Comparison of ENCODE assay signal across 9 cellular contexts in the genomic region with DNA sequence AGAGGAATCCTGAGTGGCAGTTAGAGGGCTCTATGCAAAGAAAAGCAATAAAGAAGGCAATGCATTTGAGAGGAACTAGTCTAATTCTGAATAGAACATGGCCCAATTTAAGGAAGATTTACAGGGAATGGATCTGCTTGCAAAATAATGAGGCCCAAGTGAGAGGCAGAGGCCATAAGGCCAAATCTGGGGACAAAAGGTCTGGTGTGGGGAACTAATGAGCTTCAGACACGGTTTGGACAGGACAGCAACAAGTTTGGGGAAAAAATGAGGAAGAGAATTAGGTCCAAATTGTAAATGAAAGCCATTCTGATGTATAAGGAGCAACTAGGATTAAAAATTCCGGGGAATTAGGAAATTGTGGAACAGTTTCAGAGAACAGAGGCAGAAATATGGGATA.
DNase-seq lines count a peak whose midpoint lies in the region; ATAC-seq and TF ChIP-seq lines count a peak whose summit lies in the region.
"Had no signal": no experiment of that assay in that cellular context is flagged by ENCODE, and none has a peak within 500 bp of the region (broad histone marks: within the 10 kb centered on the region; RNA-seq: fewer than 3 reads in every experiment).

No MANE protein-coding gene starts in this region.

- no peaks in the 10 kb centered on the region for H3K9me3 ChIP-seq in ES-I3 (ENCODE audit: control insufficient read depth, insufficient read depth, low read length)
- H3K9me3 ChIP-seq in SJCRH30 (replicated peaks): no peaks in the 10 kb centered on the region
- H3K9me3 ChIP-seq in fibroblast of lung (ENCODE audit: control insufficient read depth, insufficient read depth, low read depth, low read length): no peaks in the 10 kb centered on the region
- H3K9me3 ChIP-seq in psoas muscle: no peaks in the 10 kb centered on the region

- H3K27me3 ChIP-seq in SJCRH30: no peaks in the 10 kb centered on the region
- H3K27me3 ChIP-seq in fibroblast of lung (ENCODE audit: control insufficient read depth, insufficient read depth, low read length): no peaks in the 10 kb centered on the region
- H3K27me3 ChIP-seq in psoas muscle (ENCODE audit: insufficient read depth in 3 of 3, low read length in 2 of 3): no peaks in the 10 kb centered on the region

- H3K4me1 ChIP-seq in ES-I3 (ENCODE audit: insufficient read depth, low read length) (peaks cover 43% of the 10 kb centered on the region), SJCRH30 (peaks cover 28% of the 10 kb centered on the region), fibroblast of lung (ENCODE audit: control insufficient read depth, extremely low read depth, insufficient read depth, low read length) (peaks cover 24% of the 10 kb centered on the region), psoas muscle (peaks cover 58% of the 10 kb centered on the region)

- WGBS in psoas muscle, 3 donors: 9 to 13% (median 11%) methylated on average over 2 of the region's 2 CpGs
- WGBS in lower leg skin, 2 donors: 9 to 12% methylated on average over 2 of the region's 2 CpGs

- H3K27ac ChIP-seq in SJCRH30: no peak overlapping the region
- no peak overlapping the region for H3K27ac ChIP-seq in fibroblast of lung (ENCODE audit: insufficient read depth, low read length)
- H3K27ac ChIP-seq in psoas muscle: peak overlapping the region; percentile 87

- peaks cover 51% of the 10 kb centered on the region for H3K79me2 ChIP-seq in fibroblast of lung (ENCODE audit: control insufficient read depth, insufficient read depth, low read length)

- H3K9ac ChIP-seq in ES-I3 (ENCODE audit: low read depth, low read length) (peak overlapping the region; percentile 74), fibroblast of lung (ENCODE audit: insufficient read depth, low read length) (no peak overlapping the region)

- TF ChIP-seq POLR2A in lower leg skin (IDR thresholded peaks at IDR 0.05): no peak

- TF ChIP-seq CTCF in fibroblast of lung (conservative IDR thresholded peaks at IDR 0.05 in 1 of 2, IDR thresholded peaks at IDR 0.05 in 1 of 2; ENCODE audit: low read depth in 1 of 2, low read length in 2 of 2): no peak
- no peak for TF ChIP-seq CTCF in psoas muscle (IDR thresholded peaks at IDR 0.05)
- no peak for TF ChIP-seq CTCF in lower leg skin (IDR thresholded peaks at IDR 0.05)

- H3K36me3 ChIP-seq in ES-I3 (ENCODE audit: insufficient read depth, low read length): peaks cover 2% of the 10 kb centered on the region; the same call in 1 of the 2 replicates
- H3K36me3 ChIP-seq in SJCRH30: peaks cover 4% of the 10 kb centered on the region; the same call in 1 of the 2 replicates
- H3K36me3 ChIP-seq in fibroblast of lung (ENCODE audit: control insufficient read depth, insufficient read depth, low read length): no peaks in the 10 kb centered on the region
- no peaks in the 10 kb centered on the region for H3K36me3 ChIP-seq in psoas muscle (ENCODE audit: insufficient read depth in 1 of 2, low read depth in 1 of 2)

- peak overlapping the region; percentile 94 for H3K4me2 ChIP-seq in fibroblast of lung (ENCODE audit: extremely low read depth, insufficient read depth, low read length)

- H2AFZ ChIP-seq in fibroblast of lung (ENCODE audit: low read length): no peak overlapping the region

- ATAC-seq in psoas muscle (no peak), GM19467 (IDR thresholded peaks at IDR 0.05; ENCODE audit: unreplicated experiment) (no peak)
- ATAC-seq: esophagus mucosa had no signal

- H3K4me3 ChIP-seq in SJCRH30: peak overlapping the region; percentile 84; the same call in 1 of the 2 replicates
- peak overlapping the region; percentile 83 to 94 (median 84) for H3K4me3 ChIP-seq in fibroblast of lung (replicated peaks in 1 of 4; ENCODE audit: control extremely low read depth in 1 of 4, insufficient read depth in 1 of 4, low read depth in 3 of 4, low read length in 4 of 4)
- peak overlapping the region; percentile 85 for H3K4me3 ChIP-seq in psoas muscle
- H3K4me3 ChIP-seq in lower leg skin (ENCODE audit: low read depth, poor library complexity, severe bottlenecking): no peak overlapping the region

- DNase-seq in SJCRH30: no peak
- DNase-seq in fibroblast of lung (ENCODE audit: low read depth in 2 of 2): no peak
- no peak for DNase-seq in psoas muscle
- no peak for DNase-seq in middle frontal gyrus (ENCODE audit: extremely low spot score, low spot score)
- no peak for DNase-seq in lower leg skin (ENCODE audit: low spot score in 2 of 2)
- no peak for DNase-seq in germinal center (ENCODE audit: low spot score)

- H4K20me1 ChIP-seq in fibroblast of lung (ENCODE audit: control insufficient read depth, extremely low read depth, insufficient read depth, low read length): peaks cover 3% of the 10 kb centered on the region

- intact Hi-C loops in psoas muscle (cut with DNase I) (no loop called here), lower leg skin (cut with DNase I; ENCODE audit: low total_unique reads) (no loop called here)
